14 cellular contexts compared by ENCODE assay signal in genomic region chr1:59057801-59058200, GRCh38.
DNase-seq lines count a peak whose midpoint lies in the region; ATAC-seq and TF ChIP-seq lines count a peak whose summit lies in the region.
"Had no signal": no experiment of that assay in that cellular context is flagged by ENCODE, and none has a peak within 500 bp of the region (broad histone marks: within the 10 kb centered on the region; RNA-seq: fewer than 3 reads in every experiment).

No MANE protein-coding gene starts in this region.

- H3K9ac ChIP-seq in fibroblast of lung (ENCODE audit: insufficient read depth, low read length): no peak overlapping the region

- no peak overlapping the region for H3K4me3 Mint-ChIP-seq in osteocyte (ENCODE audit: unreplicated experiment)
- H3K4me3 Mint-ChIP-seq: immature natural killer cell had no signal

- intact Hi-C loops in left ventricle myocardium inferior (cut with micrococcal nuclease): no loop called here
- intact Hi-C loops in Right ventricle myocardium inferior (cut with DNase I): loop anchor here (2.0 to 5.0 kb wide), 6 partner anchors 36 to 644 kb away; partner anchors contain the start of genes FGGY and JUN
- intact Hi-C loops in vagina (cut with DNase I): loop anchor here (10.0 kb wide), 1 partner anchor 273 kb away; the partner anchor contains the start of gene JUN
- intact Hi-C loops in testis (cut with DNase I; ENCODE audit: low total_unique reads): no loop called here

- H3K27ac Mint-ChIP-seq in osteocyte (ENCODE audit: unreplicated experiment): peak overlapping the region; percentile 85

- no peaks in the 10 kb centered on the region for H3K27me3 ChIP-seq in left ventricle myocardium inferior (ENCODE audit: low read depth)
- H3K27me3 ChIP-seq in fibroblast of lung (ENCODE audit: control insufficient read depth, insufficient read depth, low read length): no peaks in the 10 kb centered on the region
- no peaks in the 10 kb centered on the region for H3K27me3 ChIP-seq in vagina
- H3K27me3 ChIP-seq in testis: no peaks in the 10 kb centered on the region

- peaks cover 45% of the 10 kb centered on the region for H3K4me1 ChIP-seq in left ventricle myocardium inferior
- H3K4me1 ChIP-seq in fibroblast of lung (ENCODE audit: control insufficient read depth, extremely low read depth, insufficient read depth, low read length): peaks cover 17% of the 10 kb centered on the region
- peaks cover 57% of the 10 kb centered on the region for H3K4me1 ChIP-seq in vagina
- peaks cover 25% of the 10 kb centered on the region for H3K4me1 ChIP-seq in testis

- H3K4me3 ChIP-seq in left ventricle myocardium inferior: no peak overlapping the region
- H3K4me3 ChIP-seq in fibroblast of lung (replicated peaks in 1 of 4; ENCODE audit: control extremely low read depth in 1 of 4, insufficient read depth in 1 of 4, low read depth in 3 of 4, low read length in 4 of 4): no peak overlapping the region
- H3K4me3 ChIP-seq in vagina: no peak overlapping the region
- no peak overlapping the region for H3K4me3 ChIP-seq in testis

- no peaks in the 10 kb centered on the region for H3K27me3 Mint-ChIP-seq in osteocyte (ENCODE audit: unreplicated experiment)

- H3K36me3 Mint-ChIP-seq in osteocyte (ENCODE audit: unreplicated experiment): no peaks in the 10 kb centered on the region

- DNase-seq in left ventricle myocardium inferior: no peak
- DNase-seq in Right ventricle myocardium inferior (ENCODE audit: missing footprints): no peak
- peak in 1 of 2 donors; percentile 46 for DNase-seq in fibroblast of lung (ENCODE audit: low read depth in 2 of 2)
- no peak for DNase-seq in osteocyte (ENCODE audit: extremely low spot score, unreplicated experiment)
- DNase-seq in vagina (ENCODE audit: extremely low spot score in 2 of 2): no peak
- no peak for DNase-seq in testis
- DNase-seq: activated CD4-positive, CD25-positive, alpha-beta regulatory T cell treated with anti-CD3 and anti-CD28 coated beads, Interleukin-2, amount 50 U/mL, for 72 hours; activated T-cell treated with anti-CD3 and anti-CD28 coated beads, Interleukin-2, amount 50 U/mL, for 1 hour; immature natural killer cell; NCI-H1930; occipital lobe; stimulated activated CD4-positive, alpha-beta T cell treated with anti-CD3 and anti-CD28 coated beads, Interleukin-4, amount 100 ng/mL, for 4 hours had no signal

- H3K4me2 ChIP-seq in fibroblast of lung (ENCODE audit: extremely low read depth, insufficient read depth, low read length): no peak overlapping the region

- H3K27ac ChIP-seq in left ventricle myocardium inferior (replicated peaks) (peak overlapping the region; percentile 80), fibroblast of lung (ENCODE audit: insufficient read depth, low read length) (peak overlapping the region; percentile 55), vagina (peak overlapping the region; percentile 74), testis (peak overlapping the region in 1 of 2 donors; percentile 6)

- H3K4me1 Mint-ChIP-seq in osteocyte (ENCODE audit: unreplicated experiment): peaks cover 39% of the 10 kb centered on the region

- H3K9me3 ChIP-seq in left ventricle myocardium inferior (replicated peaks) (no peaks in the 10 kb centered on the region), fibroblast of lung (ENCODE audit: control insufficient read depth, insufficient read depth, low read depth, low read length) (no peaks in the 10 kb centered on the region), vagina (no peaks in the 10 kb centered on the region), testis (no peaks in the 10 kb centered on the region)

- no peaks in the 10 kb centered on the region for H4K20me1 ChIP-seq in fibroblast of lung (ENCODE audit: control insufficient read depth, extremely low read depth, insufficient read depth, low read length)

- no peak overlapping the region for H2AFZ ChIP-seq in fibroblast of lung (ENCODE audit: low read length)

- H3K36me3 ChIP-seq in left ventricle myocardium inferior (no peaks in the 10 kb centered on the region), fibroblast of lung (ENCODE audit: control insufficient read depth, insufficient read depth, low read length) (no peaks in the 10 kb centered on the region), vagina (no peaks in the 10 kb centered on the region), testis (ENCODE audit: low read depth, missing control alignments) (no peaks in the 10 kb centered on the region)

- no peaks in the 10 kb centered on the region for H3K9me3 Mint-ChIP-seq in osteocyte (ENCODE audit: unreplicated experiment)

- TF ChIP-seq CTCF in left ventricle myocardium inferior (IDR thresholded peaks at IDR 0.05; ENCODE audit: borderline replicate concordance) (no peak), fibroblast of lung (conservative IDR thresholded peaks at IDR 0.05 in 1 of 2, IDR thresholded peaks at IDR 0.05 in 1 of 2; ENCODE audit: low read depth in 1 of 2, low read length in 2 of 2) (no peak), osteocyte (IDR thresholded peaks at IDR 0.05) (no peak), vagina (IDR thresholded peaks at IDR 0.05) (no peak), testis (IDR thresholded peaks at IDR 0.05) (no peak)

- no peak for TF ChIP-seq POLR2A in vagina (IDR thresholded peaks at IDR 0.05)
- TF ChIP-seq POLR2A in testis (IDR thresholded peaks at IDR 0.05): no peak

- 82 to 91% methylated on average over 3 of the region's 3 CpGs for WGBS in testis, 2 donors

- ATAC-seq in Right ventricle myocardium inferior (no peak), GM21423 (IDR thresholded peaks at IDR 0.05; ENCODE audit: unreplicated experiment) (no peak), GM21529 (IDR thresholded peaks at IDR 0.05; ENCODE audit: unreplicated experiment) (no peak)

- H3K79me2 ChIP-seq in fibroblast of lung (ENCODE audit: control insufficient read depth, insufficient read depth, low read length): no peaks in the 10 kb centered on the region

Comparison
In these comparisons a context has a peak if more than half of its experiments do, and no peak if none do; other contexts are left out.
1. intact Hi-C loops: an anchor here in Right ventricle myocardium inferior (2.0 to 5.0 kb wide) and vagina (10.0 kb wide); none called in left ventricle myocardium inferior and testis.